In the genomic region with DNA sequence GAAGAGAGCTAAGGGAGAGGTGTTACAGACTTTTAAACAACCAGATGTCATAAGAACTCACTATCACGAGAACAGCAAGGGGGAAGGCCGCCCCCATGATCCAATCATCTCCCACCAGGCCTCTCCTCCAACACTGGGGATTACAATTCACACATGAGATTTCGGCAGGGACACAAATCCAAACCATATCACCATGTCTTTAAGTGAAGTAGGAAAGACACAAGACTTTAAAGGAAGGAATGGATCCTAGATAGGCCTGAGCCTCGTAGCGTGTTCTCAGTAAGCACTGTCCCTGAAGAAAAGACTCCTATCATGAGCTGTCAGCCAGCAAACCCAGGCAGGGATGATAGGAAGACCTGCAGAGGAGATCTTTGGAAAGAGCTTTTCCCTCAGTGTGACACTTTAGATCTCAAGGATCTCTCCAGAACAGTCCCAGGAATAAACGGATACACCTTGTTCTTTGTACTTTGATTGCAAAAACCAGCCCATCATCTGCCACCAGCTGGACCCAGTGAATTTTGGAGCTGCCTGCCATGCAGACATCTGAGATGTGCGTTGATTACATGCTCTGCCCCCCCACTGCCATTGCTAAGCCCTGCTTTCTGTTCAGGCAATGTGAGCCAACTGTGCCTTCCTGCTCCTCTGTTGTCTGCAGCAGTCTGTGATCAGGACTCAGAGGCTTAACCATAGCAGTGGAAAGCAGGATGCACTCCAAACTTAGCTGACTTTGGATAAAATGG, we compare ENCODE assay signal across 1 cellular context.
TF ChIP-seq lines count a peak whose summit lies in the region.

No MANE protein-coding gene starts in this region.

TF ChIP-seq in H1, 55 proteins besides CTCF, POLR2A, EP300 and RAD21:
- TF ChIP-seq TAF7 (optimal IDR thresholded peaks at IDR 0.05; ENCODE audit: borderline replicate concordance, low read depth, low read length) (no peak), TAF1 (IDR thresholded peaks at IDR 0.05; ENCODE audit: low read depth, low read length) (no peak), GABPA (IDR thresholded peaks at IDR 0.05; ENCODE audit: borderline replicate concordance, insufficient read depth, low read length) (no peak), POU5F1 (IDR thresholded peaks at IDR 0.05; ENCODE audit: low read depth, low read length) (no peak), EGR1 (IDR thresholded peaks at IDR 0.05; ENCODE audit: borderline replicate concordance, low read depth, low read length) (no peak), SRF (IDR thresholded peaks at IDR 0.05; ENCODE audit: low read depth, low read length) (no peak), E2F6 (IDR thresholded peaks at IDR 0.05) (no peak), TCF12 (IDR thresholded peaks at IDR 0.05; ENCODE audit: low read depth, low read length) (no peak), CEBPB (IDR thresholded peaks at IDR 0.05; ENCODE audit: low read depth, low read length) (no peak), RNF2 (IDR thresholded peaks at IDR 0.05; ENCODE audit: borderline replicate concordance, low read depth, low read length, missing control alignments, poor library complexity, severe bottlenecking) (no peak), USF2 (IDR thresholded peaks at IDR 0.05; ENCODE audit: low read length) (no peak), EZH2 (IDR thresholded peaks at IDR 0.05; ENCODE audit: low read depth, low read length, severe bottlenecking) (no peak), GTF2F1 (IDR thresholded peaks at IDR 0.05; ENCODE audit: borderline replicate concordance, low read depth, low read length) (no peak), KDM1A (IDR thresholded peaks at IDR 0.05; ENCODE audit: borderline replicate concordance, low read length) (no peak), KDM5A (IDR thresholded peaks at IDR 0.05; ENCODE audit: low read length) (no peak), HDAC6 (IDR thresholded peaks at IDR 0.05; ENCODE audit: low read depth, low read length) (no peak), SP1 (IDR thresholded peaks at IDR 0.05; ENCODE audit: low read depth, low read length) (no peak), TBP (IDR thresholded peaks at IDR 0.05; ENCODE audit: low read depth, low read length) (no peak)
